In genomic region chr15:79339588-79340314, GRCh38 we compare ENCODE assay signal across 9 cellular contexts. TPM values are rescaled to one million over a fixed set of nuclear protein-coding genes. Genes with fewer than 3 reads are reported as not detected.
DNase-seq lines count a peak whose midpoint lies in the region; ATAC-seq, FAIRE-seq and TF ChIP-seq lines count a peak whose summit lies in the region.
"Had no signal": no experiment of that assay in that cellular context is flagged by ENCODE, and none has a peak within 500 bp of the region (broad histone marks: within the 10 kb centered on the region; RNA-seq: fewer than 3 reads in every experiment).

No MANE protein-coding gene starts in this region.

- TF ChIP-seq CTCF in GM12878 (IDR thresholded peaks at IDR 0.05 in 2 of 3, conservative IDR thresholded peaks at IDR 0.05 in 1 of 3; ENCODE audit: control insufficient read depth in 2 of 3, extremely low read depth in 1 of 3, insufficient read depth in 1 of 3, low read depth in 3 of 3, low read length in 3 of 3), result peak; percentile 78 to 91 (median 83)
- peak; percentile 35 to 71 for TF ChIP-seq CTCF in left lung (IDR thresholded peaks at IDR 0.05)

- H3K9me3 ChIP-seq in GM12878 (replicated peaks; ENCODE audit: control insufficient read depth, insufficient read depth, low read length) (no peaks in the 10 kb centered on the region), left lung (no peaks in the 10 kb centered on the region)

- H3K27ac ChIP-seq in GM12878 (ENCODE audit: control insufficient read depth, insufficient read depth) (no peak overlapping the region), left lung (no peak overlapping the region)

- no peaks in the 10 kb centered on the region for H3K36me3 ChIP-seq in GM12878 (ENCODE audit: control insufficient read depth in 2 of 2, insufficient read depth in 2 of 2, low read length in 1 of 2)
- no peaks in the 10 kb centered on the region for H3K36me3 ChIP-seq in left lung

- intact Hi-C loops in activated CD4-positive, alpha-beta T cell treated with anti-CD3 and anti-CD28 coated beads for 36 hours (cut with DNase I, micrococcal nuclease), result loop anchor here (1.0 to 5.0 kb wide), 4 partner anchors 257 to 653 kb away; no protein-coding TSS in a partner anchor
- intact Hi-C loops in activated CD4-positive, alpha-beta T cell treated with anti-CD3 and anti-CD28 coated beads, Interleukin-2, amount 10 ng/mL, durations not matched to agents 24 days and 14 days (cut with micrococcal nuclease), result loop anchor here (5.0 kb wide), 1 partner anchor 258 kb away; no protein-coding TSS in a partner anchor
- intact Hi-C loops in GM12878 (cut with micrococcal nuclease; ENCODE audit: unreplicated experiment), result loop anchor here (10.0 kb wide), 1 partner anchor 515 kb away; no protein-coding TSS in a partner anchor
- intact Hi-C loops in left lung (cut with DNase I), result no loop called here

- H3K4me1 ChIP-seq in GM12878 (ENCODE audit: control insufficient read depth, insufficient read depth, low read length), result no peaks in the 10 kb centered on the region
- no peaks in the 10 kb centered on the region for H3K4me1 ChIP-seq in left lung

- SMC1A ChIA-PET in GM12878 (lab: Charles Lee; ENCODE audit: uncharacterized antibody, unreplicated experiment), result interaction anchor here (0.6 to 2.5 kb wide), 17 partner anchors 16 to 554 kb away, joined by 3 to 18 read pairs (median 4); partner anchors contain the start of gene TMED3

- CTCF ChIA-PET in activated CD4-positive, alpha-beta T cell treated with anti-CD3 and anti-CD28 coated beads for 36 hours (lab: Charles Lee), result interaction anchor here (0.6 to 2.5 kb wide), 23 partner anchors 9 to 1814 kb away, joined by 3 to 13 read pairs (median 4); no protein-coding TSS in a partner anchor
- CTCF ChIA-PET in GM12878 (lab: Yijun Ruan, JAX), result interaction anchor here (0.7 to 4.6 kb wide), 29 partner anchors 9 to 970 kb away, joined by 3 to 57 read pairs (median 4); no protein-coding TSS in a partner anchor

- no peak overlapping the region for H2AFZ ChIP-seq in GM12878 (ENCODE audit: control insufficient read depth, low read depth, low read length)

- peak; percentile 92 for FAIRE-seq in GM12878 (lab: Jason Lieb, UNC)

- H3K27me3 ChIP-seq in GM12878 (replicated peaks in 1 of 2; ENCODE audit: control insufficient read depth in 2 of 2, insufficient read depth in 2 of 2, low read length in 1 of 2) (no peaks in the 10 kb centered on the region), left lung (no peaks in the 10 kb centered on the region)

- H3K27me3 Mint-ChIP-seq in activated CD4-positive, alpha-beta T cell treated with anti-CD3 and anti-CD28 coated beads for 36 hours, result no peaks in the 10 kb centered on the region
- H3K27me3 Mint-ChIP-seq in activated CD4-positive, alpha-beta T cell treated with anti-CD3 and anti-CD28 coated beads, Interleukin-2, amount 10 ng/mL, durations not matched to agents 24 days and 14 days, result no peaks in the 10 kb centered on the region
- no peaks in the 10 kb centered on the region for H3K27me3 Mint-ChIP-seq in activated T-helper 17 cell treated with anti-CD3 and anti-CD28 coated beads, Interleukin-2, amount 50 U/mL, for 72 hours
- H3K27me3 Mint-ChIP-seq: activated naive CD8-positive, alpha-beta T cell treated with anti-CD3 and anti-CD28 coated beads, Interleukin-2, amount 10 ng/mL, durations not matched to agents 7 days and 5 days had no signal

- H3K9me3 Mint-ChIP-seq in activated CD4-positive, alpha-beta T cell treated with anti-CD3 and anti-CD28 coated beads for 36 hours (ENCODE audit: low read depth), result no peaks in the 10 kb centered on the region
- no peaks in the 10 kb centered on the region for H3K9me3 Mint-ChIP-seq in activated CD4-positive, alpha-beta T cell treated with anti-CD3 and anti-CD28 coated beads, Interleukin-2, amount 10 ng/mL, durations not matched to agents 24 days and 14 days
- H3K9me3 Mint-ChIP-seq in activated T-helper 17 cell treated with anti-CD3 and anti-CD28 coated beads, Interleukin-2, amount 50 U/mL, for 72 hours, result no peaks in the 10 kb centered on the region
- H3K9me3 Mint-ChIP-seq: activated naive CD8-positive, alpha-beta T cell treated with anti-CD3 and anti-CD28 coated beads, Interleukin-2, amount 10 ng/mL, durations not matched to agents 7 days and 5 days had no signal

- in situ Hi-C loops in GM12878 (cut with MboI), result no loop called here

- H3K4me3 ChIP-seq in GM12878 (no peak overlapping the region), left lung (no peak overlapping the region)

- TF ChIP-seq POLR2A in GM12878 (IDR thresholded peaks at IDR 0.05; ENCODE audit: low read depth, low read length), result no peak

- POLR2A ChIA-PET in activated CD4-positive, alpha-beta T cell treated with anti-CD3 and anti-CD28 coated beads for 36 hours (lab: Charles Lee), result no interaction called here
- POLR2A ChIA-PET in GM12878 (lab: Charles Lee), result no interaction called here

- H3K36me3 Mint-ChIP-seq in activated CD4-positive, alpha-beta T cell treated with anti-CD3 and anti-CD28 coated beads for 36 hours (ENCODE audit: low read depth), result no peaks in the 10 kb centered on the region
- H3K36me3 Mint-ChIP-seq in activated CD4-positive, alpha-beta T cell treated with anti-CD3 and anti-CD28 coated beads, Interleukin-2, amount 10 ng/mL, durations not matched to agents 24 days and 14 days (ENCODE audit: low read depth), result no peaks in the 10 kb centered on the region
- H3K36me3 Mint-ChIP-seq in activated T-helper 17 cell treated with anti-CD3 and anti-CD28 coated beads, Interleukin-2, amount 50 U/mL, for 72 hours (ENCODE audit: low read depth), result no peaks in the 10 kb centered on the region
- H3K36me3 Mint-ChIP-seq: activated naive CD8-positive, alpha-beta T cell treated with anti-CD3 and anti-CD28 coated beads, Interleukin-2, amount 10 ng/mL, durations not matched to agents 7 days and 5 days had no signal

- no peak overlapping the region for H3K9ac ChIP-seq in GM12878 (ENCODE audit: control insufficient read depth, insufficient read depth, low read length)

- BruUV-seq in GM12878 (replicated peaks; lab: Mats Ljungman, UMichigan), result no TSS peak

- RAD21 ChIA-PET in GM12878 (lab: Charles Lee; ENCODE audit: unreplicated experiment), result interaction anchor here (0.7 to 2.1 kb wide), 12 partner anchors 10 to 652 kb away, joined by 3 to 13 read pairs (median 4); partner anchors contain the start of gene TMED3

- H4K20me1 ChIP-seq in GM12878 (ENCODE audit: control insufficient read depth, insufficient read depth), result no peaks in the 10 kb centered on the region

- H3K4me3 Mint-ChIP-seq in activated CD4-positive, alpha-beta T cell treated with anti-CD3 and anti-CD28 coated beads for 36 hours, result no peak overlapping the region
- no peak overlapping the region for H3K4me3 Mint-ChIP-seq in activated CD4-positive, alpha-beta T cell treated with anti-CD3 and anti-CD28 coated beads, Interleukin-2, amount 10 ng/mL, durations not matched to agents 24 days and 14 days
- H3K4me3 Mint-ChIP-seq in activated T-helper 17 cell treated with anti-CD3 and anti-CD28 coated beads, Interleukin-2, amount 50 U/mL, for 72 hours, result no peak overlapping the region
- H3K4me3 Mint-ChIP-seq: activated naive CD8-positive, alpha-beta T cell treated with anti-CD3 and anti-CD28 coated beads, Interleukin-2, amount 10 ng/mL, durations not matched to agents 7 days and 5 days had no signal

- peak; percentile 71 for TF ChIP-seq RAD21 in GM12878 (IDR thresholded peaks at IDR 0.05; ENCODE audit: insufficient read depth, low read depth, low read length)

- no peaks in the 10 kb centered on the region for H3K79me2 ChIP-seq in GM12878 (ENCODE audit: control insufficient read depth, insufficient read depth, low read length)

- no peak for ATAC-seq in activated CD4-positive, alpha-beta T cell treated with anti-CD3 and anti-CD28 coated beads for 36 hours
- ATAC-seq in GM12878 (peak; percentile 71), left lung (peak; percentile 78), HG03135 (IDR thresholded peaks at IDR 0.05; ENCODE audit: unreplicated experiment) (no peak)
- ATAC-seq in activated T-helper 17 cell treated with anti-CD3 and anti-CD28 coated beads, Interleukin-2, amount 50 U/mL, for 72 hours (replicated peaks), result no peak

- no peak overlapping the region for H3K4me2 ChIP-seq in GM12878 (ENCODE audit: control insufficient read depth, insufficient read depth)

- H3K4me1 Mint-ChIP-seq in activated CD4-positive, alpha-beta T cell treated with anti-CD3 and anti-CD28 coated beads for 36 hours, result no peaks in the 10 kb centered on the region
- no peaks in the 10 kb centered on the region for H3K4me1 Mint-ChIP-seq in activated CD4-positive, alpha-beta T cell treated with anti-CD3 and anti-CD28 coated beads, Interleukin-2, amount 10 ng/mL, durations not matched to agents 24 days and 14 days
- H3K4me1 Mint-ChIP-seq in activated T-helper 17 cell treated with anti-CD3 and anti-CD28 coated beads, Interleukin-2, amount 50 U/mL, for 72 hours, result peaks cover 3% of the 10 kb centered on the region

- no peak overlapping the region for H3K27ac Mint-ChIP-seq in activated CD4-positive, alpha-beta T cell treated with anti-CD3 and anti-CD28 coated beads for 36 hours
- H3K27ac Mint-ChIP-seq in activated CD4-positive, alpha-beta T cell treated with anti-CD3 and anti-CD28 coated beads, Interleukin-2, amount 10 ng/mL, durations not matched to agents 24 days and 14 days, result no peak overlapping the region
- H3K27ac Mint-ChIP-seq in activated T-helper 17 cell treated with anti-CD3 and anti-CD28 coated beads, Interleukin-2, amount 50 U/mL, for 72 hours, result no peak overlapping the region
- H3K27ac Mint-ChIP-seq: activated naive CD8-positive, alpha-beta T cell treated with anti-CD3 and anti-CD28 coated beads, Interleukin-2, amount 10 ng/mL, durations not matched to agents 7 days and 5 days had no signal

- DNase-seq in activated CD4-positive, alpha-beta T cell treated with anti-CD3 and anti-CD28 coated beads for 36 hours, result peak; percentile 14
- no peak for DNase-seq in activated CD4-positive, alpha-beta T cell treated with anti-CD3 and anti-CD28 coated beads, Interleukin-2, amount 10 ng/mL, durations not matched to agents 24 days and 14 days
- peak; percentile 3 for DNase-seq in NCI-H128 (lab: John Stamatoyannopoulos, UW; ENCODE audit: unreplicated experiment)
- no peak for DNase-seq in GM12878 (ENCODE audit: low read depth, low spot score)
- DNase-seq in left lung, result no peak
- no peak for DNase-seq in stimulated activated CD4-positive, alpha-beta T cell treated with anti-CD3 and anti-CD28 coated beads, Interleukin-4, amount 100 ng/mL, for 24 hours
- DNase-seq: activated naive CD8-positive, alpha-beta T cell treated with anti-CD3 and anti-CD28 coated beads, Interleukin-2, amount 10 ng/mL, durations not matched to agents 7 days and 5 days had no signal

- no peak for TF ChIP-seq EP300 in GM12878 (IDR thresholded peaks at IDR 0.05; ENCODE audit: borderline replicate concordance in 1 of 2, control insufficient read depth in 1 of 2, low read depth in 2 of 2, low read length in 2 of 2)

- WGBS in GM12878 (ENCODE audit: insufficient coverage, insufficient replicate concordance, low lambda C conversion rate, missing lambda C conversion rate), result 66% methylated on average over 3 of the region's 3 CpGs

RNA-seq across cellular contexts. Expression of gene TMED3, which starts 28.8 kb away (rescaled TPM):
- total RNA-seq in activated CD4-positive, alpha-beta T cell treated with anti-CD3 and anti-CD28 coated beads for 36 hours, result 10 to 100 TPM; 33.5 to 37.2 TPM
- 53.9 and 54.3 TPM in 2 replicates for total RNA-seq in activated CD4-positive, alpha-beta T cell treated with anti-CD3 and anti-CD28 coated beads, Interleukin-2, amount 10 ng/mL, durations not matched to agents 24 days and 14 days
- 69.0 and 75.1 TPM in 2 replicates for total RNA-seq in GM12878 (2013; cell fraction: nucleolus; rRNA removed)
- total RNA-seq in GM12878 (2014; rRNA removed), result 83.2 and 95.8 TPM in 2 replicates
- total RNA-seq in GM12878 (2014; rRNA removed; fragmentation: Illumina TruSeq; extraction: Trizol), result 50.7 and 53.8 TPM in 2 replicates
- 52.6 and 53.2 TPM in 2 replicates for total RNA-seq in GM12878 (2021)
- 44.8 TPM for polyA plus RNA-seq in GM12878 (2011; ENCODE audit: low read depth)
- 66.7 and 94.6 TPM in 2 replicates for polyA plus RNA-seq in GM12878 (2011; rRNA removed)
- 139 and 147 TPM in 2 replicates for polyA plus RNA-seq in GM12878 (2011; cell fraction: cytosol; rRNA removed)
- 54.3 and 67.3 TPM in 2 replicates for polyA plus RNA-seq in GM12878 (2011; cell fraction: nucleus; rRNA removed)
- 71.4 and 76.4 TPM in 2 replicates for polyA plus RNA-seq in GM12878 (2012)
- 29.3 and 45.9 TPM in 2 replicates for polyA plus RNA-seq in GM12878 (2014; fragmentation: Illumina TruSeq; extraction: Trizol)
- polyA plus RNA-seq in GM12878 (2014; fragmentation: Nextera tagmentation; extraction: Ambion mirVana), result 10 to 100 TPM in 1 of 2 experiments, 1 to 10 TPM in 1; 7.6 to 31.5 TPM
- polyA plus RNA-seq in GM12878 (2014; rRNA removed), result 78.1 and 81.0 TPM in 2 replicates
- polyA plus RNA-seq in GM12878 (2016; fragmentation: Nextera tagmentation; extraction: Ambion mirVana), result 10 to 100 TPM; 55.9 to 58.0 TPM
- 62.6 and 106 TPM in 2 replicates for polyA minus RNA-seq in GM12878 (2011; rRNA and poly(A)+ RNA removed)
- 23.1 and 27.8 TPM in 2 replicates for polyA minus RNA-seq in GM12878 (2011; cell fraction: cytosol; rRNA and poly(A)+ RNA removed)
- 38.2 and 54.3 TPM in 2 replicates for polyA minus RNA-seq in GM12878 (2011; cell fraction: nucleus; rRNA and poly(A)+ RNA removed)
- 10 to 100 TPM; 76.6 to 80.5 TPM for total RNA-seq in left lung
- 10 to 100 TPM; 41.1 to 54.1 TPM for total RNA-seq in activated T-helper 17 cell treated with anti-CD3 and anti-CD28 coated beads, Interleukin-2, amount 50 U/mL, for 72 hours

RNA-seq across cellular contexts. Expression of gene ANKRD34C, which starts 57.2 kb away (rescaled TPM):
- not detected for total RNA-seq in activated CD4-positive, alpha-beta T cell treated with anti-CD3 and anti-CD28 coated beads for 36 hours
- not detected in 2 replicates for total RNA-seq in activated CD4-positive, alpha-beta T cell treated with anti-CD3 and anti-CD28 coated beads, Interleukin-2, amount 10 ng/mL, durations not matched to agents 24 days and 14 days
- total RNA-seq in GM12878 (2013; cell fraction: nucleolus; rRNA removed), result not detected in 2 replicates
- total RNA-seq in GM12878 (2014; rRNA removed), result not detected in 2 replicates
- total RNA-seq in GM12878 (2014; rRNA removed; fragmentation: Illumina TruSeq; extraction: Trizol), result not detected in 2 replicates
- total RNA-seq in GM12878 (2021), result not detected in 2 replicates
- polyA plus RNA-seq in GM12878 (2011; ENCODE audit: low read depth), result not detected
- 0.01 TPM in 1 of 2 replicates, not detected in the other for polyA plus RNA-seq in GM12878 (2011; rRNA removed)
- 0.03 TPM in 1 of 2 replicates, not detected in the other for polyA plus RNA-seq in GM12878 (2011; cell fraction: cytosol; rRNA removed)
- polyA plus RNA-seq in GM12878 (2011; cell fraction: nucleus; rRNA removed), result not detected in 2 replicates
- not detected in 2 replicates for polyA plus RNA-seq in GM12878 (2012)
- not detected in 2 replicates for polyA plus RNA-seq in GM12878 (2014; fragmentation: Illumina TruSeq; extraction: Trizol)
- polyA plus RNA-seq in GM12878 (2014; fragmentation: Nextera tagmentation; extraction: Ambion mirVana), result not detected
- not detected in 2 replicates for polyA plus RNA-seq in GM12878 (2014; rRNA removed)
- not detected for polyA plus RNA-seq in GM12878 (2016; fragmentation: Nextera tagmentation; extraction: Ambion mirVana)
- not detected in 2 replicates for polyA minus RNA-seq in GM12878 (2011; rRNA and poly(A)+ RNA removed)
- polyA minus RNA-seq in GM12878 (2011; cell fraction: cytosol; rRNA and poly(A)+ RNA removed), result not detected in 2 replicates
- not detected in 2 replicates for polyA minus RNA-seq in GM12878 (2011; cell fraction: nucleus; rRNA and poly(A)+ RNA removed)
- not detected for total RNA-seq in left lung
- total RNA-seq in activated T-helper 17 cell treated with anti-CD3 and anti-CD28 coated beads, Interleukin-2, amount 50 U/mL, for 72 hours, result not detected
- total RNA-seq: activated naive CD8-positive, alpha-beta T cell treated with anti-CD3 and anti-CD28 coated beads, Interleukin-2, amount 10 ng/mL, durations not matched to agents 7 days and 5 days had no signal

Comparison
In these comparisons a context has a peak if more than half of its experiments do, and no peak if none do; other contexts are left out.
1. DNase-seq: peak in activated CD4-positive, alpha-beta T cell treated with anti-CD3 and anti-CD28 coated beads for 36 hours (single experiment) and NCI-H128 (single experiment); none in activated CD4-positive, alpha-beta T cell treated with anti-CD3 and anti-CD28 coated beads, Interleukin-2, amount 10 ng/mL, durations not matched to agents 24 days and 14 days (single experiment), GM12878 (single experiment), left lung (0 of 2) and stimulated activated CD4-positive, alpha-beta T cell treated with anti-CD3 and anti-CD28 coated beads, Interleukin-4, amount 100 ng/mL, for 24 hours (single experiment).
2. ATAC-seq: peak in GM12878 (single experiment) and left lung (single experiment); none in activated CD4-positive, alpha-beta T cell treated with anti-CD3 and anti-CD28 coated beads for 36 hours (single experiment), activated T-helper 17 cell treated with anti-CD3 and anti-CD28 coated beads, Interleukin-2, amount 50 U/mL, for 72 hours (single experiment) and HG03135 (single experiment).
3. intact Hi-C loops: an anchor here in activated CD4-positive, alpha-beta T cell treated with anti-CD3 and anti-CD28 coated beads for 36 hours (1.0 to 5.0 kb wide), activated CD4-positive, alpha-beta T cell treated with anti-CD3 and anti-CD28 coated beads, Interleukin-2, amount 10 ng/mL, durations not matched to agents 24 days and 14 days (5.0 kb wide) and GM12878 (10.0 kb wide); none called in left lung.